34 cellular contexts compared by ENCODE assay signal in the genomic region with DNA sequence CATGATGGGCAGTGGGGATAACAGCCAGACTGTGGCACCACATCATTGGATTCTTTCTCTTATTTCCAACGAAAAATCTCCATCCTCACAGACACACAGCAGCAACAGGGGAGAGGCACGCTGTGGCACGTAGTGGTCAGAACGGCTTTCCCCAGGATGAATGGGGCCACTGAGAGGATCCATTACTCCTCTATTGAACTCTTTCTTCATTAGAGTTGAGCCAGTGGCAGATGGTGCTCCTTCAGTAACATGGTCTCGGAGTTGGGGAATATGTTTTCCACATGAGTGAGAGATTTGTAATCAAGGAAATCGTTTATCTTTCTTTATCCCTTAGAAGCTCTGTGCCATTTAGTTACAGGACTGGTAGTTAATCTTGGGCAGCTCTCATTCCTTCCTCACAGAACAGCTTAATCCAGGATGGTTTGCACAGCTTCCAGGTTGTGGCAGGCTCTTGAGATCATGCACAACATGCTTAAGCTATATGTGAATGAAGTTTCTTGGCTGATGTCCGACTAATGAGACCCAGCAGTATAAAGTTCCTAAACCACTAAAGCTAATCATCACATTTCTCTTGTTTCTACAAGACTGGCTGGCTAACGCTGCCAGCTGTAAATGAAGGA.
"Had no signal": no experiment of that assay in that cellular context is flagged by ENCODE, and none has a peak within 500 bp of the region (broad histone marks: within the 10 kb centered on the region; RNA-seq: fewer than 3 reads in every experiment).

No MANE protein-coding gene starts in this region.

- ATAC-seq: activated CD8-positive, alpha-beta memory T cell treated with anti-CD3 and anti-CD28 coated beads, Interleukin-2, amount 10 ng/mL, durations not matched to agents 7 days and 5 days; activated naive CD4-positive, alpha-beta T cell treated with anti-CD3 and anti-CD28 coated beads, Interleukin-2, amount 50 U/mL, for 72 hours; activated T-cell treated with anti-CD3 and anti-CD28 coated beads, Interleukin-2, amount 50 U/mL, for 72 hours; activated T-helper 17 cell treated with anti-CD3 and anti-CD28 coated beads, Interleukin-2, amount 50 U/mL, for 72 hours; K562; Right ventricle myocardium inferior; SK-N-SH treated with all-trans-retinoic acid at 6 μM for 48 hours; T-cell had no signal

- H3K36me3 ChIP-seq: adrenal gland had no signal

- H3K9me3 ChIP-seq: adrenal gland had no signal

- DNase-seq: activated CD4-positive, alpha-beta memory T cell treated with anti-CD3 and anti-CD28 coated beads, Interleukin-2, amount 10 ng/mL, durations not matched to agents 7 days and 5 days; activated CD4-positive, alpha-beta T cell treated with anti-CD3 and anti-CD28 coated beads for 1 hour; activated CD4-positive, alpha-beta T cell treated with anti-CD3 and anti-CD28 coated beads for 48 hours; activated CD4-positive, CD25-positive, alpha-beta regulatory T cell; activated CD8-positive, alpha-beta memory T cell treated with anti-CD3 and anti-CD28 coated beads for 24 hours; activated CD8-positive, alpha-beta memory T cell treated with anti-CD3 and anti-CD28 coated beads, Interleukin-2, amount 10 ng/mL, durations not matched to agents 7 days and 5 days; activated CD8-positive, alpha-beta memory T cell treated with anti-CD3 and anti-CD28 coated beads, Interleukin-2, amount 50 U/mL, for 48 hours; activated effector memory CD4-positive, alpha-beta T cell treated with anti-CD3 and anti-CD28 coated beads, Interleukin-2, amount 50 U/mL, for 16 hours; activated naive CD4-positive, alpha-beta T cell treated with anti-CD3 and anti-CD28 coated beads for 36 hours; activated T-cell treated with anti-CD3 and anti-CD28 coated beads, Interleukin-2, amount 50 U/mL, for 72 hours; adrenal gland; anterior cingulate cortex; central memory CD4-positive, alpha-beta T cell; NCI-H1092 treated with DMSO at 0.1 percent for 48 hours; NCI-H1417; NCI-H146; NCI-H187; NCI-H2081; NCI-H345; NCI-H69; NK-92 treated with Interleukin-12 subunit alpha and Interleukin-12 subunit beta, amount 100 ng/mL, for 24 hours; PC-9; SIG-M5; T-cell; T-helper 2 cell; T-helper 9 cell had no signal

- H3K4me1 ChIP-seq: adrenal gland had no signal

- H3K4me3 ChIP-seq: adrenal gland, K562, PC-9 had no signal

- FAIRE-seq: K562, RCC 7860 had no signal

- H3K27ac ChIP-seq: adrenal gland, PC-9, RWPE1, VCaP had no signal

- H2AFZ ChIP-seq: PC-9 had no signal

- H3K27me3 ChIP-seq: adrenal gland had no signal

- H3K4me2 ChIP-seq: PC-9 had no signal
